ENCODE assay signal across 2 cellular contexts in the genomic region with DNA sequence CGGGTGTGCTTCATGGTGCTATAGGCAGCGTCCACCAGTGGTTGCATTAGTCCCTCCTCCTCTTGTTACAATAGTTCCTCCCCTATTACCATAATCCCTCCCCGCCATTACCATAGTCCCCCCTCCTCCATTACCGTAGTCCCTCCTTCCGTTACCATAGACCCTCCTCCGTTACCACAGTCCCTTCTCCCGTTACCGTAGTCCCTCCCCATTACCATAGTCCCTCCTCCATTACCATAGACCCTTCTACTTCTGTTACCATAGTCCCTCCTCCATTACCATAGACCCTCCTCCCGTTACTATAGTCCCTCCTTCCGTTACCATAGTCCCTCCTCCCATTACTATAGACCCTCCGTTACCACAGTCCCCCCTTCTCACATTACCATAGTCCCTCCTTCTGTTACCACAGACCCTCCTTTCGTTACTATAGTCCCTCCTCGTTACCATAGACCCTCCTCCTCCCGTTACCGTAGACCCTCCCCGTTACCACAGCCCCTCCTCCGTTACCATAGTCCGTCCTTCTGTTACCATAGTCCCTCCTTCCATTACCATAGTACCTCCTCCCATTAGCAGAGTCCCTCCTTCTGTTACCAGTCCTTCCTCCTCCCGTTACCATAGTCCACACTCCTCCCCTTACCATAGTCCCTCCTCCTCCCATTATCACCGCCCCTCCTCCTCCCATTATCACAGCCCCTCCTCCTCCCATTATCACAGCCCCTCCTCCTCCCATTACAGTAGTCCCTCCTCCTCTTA.
TF ChIP-seq lines count a peak whose summit lies in the region.

No MANE protein-coding gene starts in this region.

TF ChIP-seq in IMR-90, 13 proteins besides CTCF, POLR2A, EP300 and RAD21:
- no peak for TF ChIP-seq RCOR1 (IDR thresholded peaks at IDR 0.05; ENCODE audit: insufficient replicate concordance, low read length)
- no peak for TF ChIP-seq CHD1 (IDR thresholded peaks at IDR 0.05; ENCODE audit: low read depth, low read length)
- TF ChIP-seq, protein P1, sequence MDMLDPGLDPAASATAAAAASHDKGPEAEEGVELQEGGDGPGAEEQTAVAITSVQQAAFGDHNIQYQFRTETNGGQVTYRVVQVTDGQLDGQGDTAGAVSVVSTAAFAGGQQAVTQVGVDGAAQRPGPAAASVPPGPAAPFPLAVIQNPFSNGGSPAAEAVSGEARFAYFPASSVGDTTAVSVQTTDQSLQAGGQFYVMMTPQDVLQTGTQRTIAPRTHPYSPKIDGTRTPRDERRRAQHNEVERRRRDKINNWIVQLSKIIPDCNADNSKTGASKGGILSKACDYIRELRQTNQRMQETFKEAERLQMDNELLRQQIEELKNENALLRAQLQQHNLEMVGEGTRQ (IDR thresholded peaks at IDR 0.05; ENCODE audit: low read depth, low read length): no peak
- no peak for TF ChIP-seq MXI1 (IDR thresholded peaks at IDR 0.05; ENCODE audit: borderline replicate concordance, low read depth, low read length)
- TF ChIP-seq NFE2L2 (IDR thresholded peaks at IDR 0.05; ENCODE audit: low read depth, low read length): no peak
- no peak for TF ChIP-seq MAZ (IDR thresholded peaks at IDR 0.05; ENCODE audit: borderline replicate concordance, low read depth, low read length)
- TF ChIP-seq SMC3 (IDR thresholded peaks at IDR 0.05; ENCODE audit: low read depth, low read length): no peak
- TF ChIP-seq RFX5 (IDR thresholded peaks at IDR 0.05; ENCODE audit: low read depth, low read length): no peak
- TF ChIP-seq BHLHE40 (IDR thresholded peaks at IDR 0.05; ENCODE audit: low read depth, low read length): no peak
- no peak for TF ChIP-seq CEBPB (IDR thresholded peaks at IDR 0.05; ENCODE audit: low read depth, low read length)
- TF ChIP-seq FOS (IDR thresholded peaks at IDR 0.05; ENCODE audit: low read depth, low read length): no peak
- no peak for TF ChIP-seq MAFK (IDR thresholded peaks at IDR 0.05; ENCODE audit: low read depth, low read length)
- TF ChIP-seq, protein P2, sequence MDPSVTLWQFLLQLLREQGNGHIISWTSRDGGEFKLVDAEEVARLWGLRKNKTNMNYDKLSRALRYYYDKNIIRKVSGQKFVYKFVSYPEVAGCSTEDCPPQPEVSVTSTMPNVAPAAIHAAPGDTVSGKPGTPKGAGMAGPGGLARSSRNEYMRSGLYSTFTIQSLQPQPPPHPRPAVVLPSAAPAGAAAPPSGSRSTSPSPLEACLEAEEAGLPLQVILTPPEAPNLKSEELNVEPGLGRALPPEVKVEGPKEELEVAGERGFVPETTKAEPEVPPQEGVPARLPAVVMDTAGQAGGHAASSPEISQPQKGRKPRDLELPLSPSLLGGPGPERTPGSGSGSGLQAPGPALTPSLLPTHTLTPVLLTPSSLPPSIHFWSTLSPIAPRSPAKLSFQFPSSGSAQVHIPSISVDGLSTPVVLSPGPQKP (IDR thresholded peaks at IDR 0.05; ENCODE audit: borderline replicate concordance, low read depth, low read length): no peak

TF ChIP-seq in H1, 55 proteins besides CTCF, POLR2A, EP300 and RAD21:
- TF ChIP-seq RNF2 (IDR thresholded peaks at IDR 0.05; ENCODE audit: borderline replicate concordance, low read depth, low read length, missing control alignments, poor library complexity, severe bottlenecking) (no peak), POU5F1 (IDR thresholded peaks at IDR 0.05; ENCODE audit: low read depth, low read length) (no peak), CHD2 (IDR thresholded peaks at IDR 0.05; ENCODE audit: low read length) (no peak), CBX8 (IDR thresholded peaks at IDR 0.05; ENCODE audit: borderline replicate concordance, low read depth, low read length) (no peak), MAFK (IDR thresholded peaks at IDR 0.05; ENCODE audit: low read depth, low read length) (no peak), BRCA1 (IDR thresholded peaks at IDR 0.05; ENCODE audit: low read depth, low read length) (no peak), CTBP2 (IDR thresholded peaks at IDR 0.05; ENCODE audit: borderline replicate concordance, insufficient read depth, insufficient read length, low read length) (no peak), SP2 (IDR thresholded peaks at IDR 0.05; ENCODE audit: low read length) (no peak), SIRT6 (IDR thresholded peaks at IDR 0.05; ENCODE audit: low read length) (no peak), EGR1 (IDR thresholded peaks at IDR 0.05; ENCODE audit: borderline replicate concordance, low read depth, low read length) (no peak), SP4 (IDR thresholded peaks at IDR 0.05; ENCODE audit: low read length) (no peak)
- TF ChIP-seq, protein P1 (IDR thresholded peaks at IDR 0.05; ENCODE audit: low read length): no peak
